Comparison of ENCODE assay signal across 18 cellular contexts in genomic region chr2:112835553-112836535, GRCh38. TPM values are rescaled to one million over a fixed set of nuclear protein-coding genes. Genes with fewer than 3 reads are reported as not detected.
DNase-seq lines count a peak whose midpoint lies in the region; ATAC-seq and TF ChIP-seq lines count a peak whose summit lies in the region.
"Had no signal": no experiment of that assay in that cellular context is flagged by ENCODE, and none has a peak within 500 bp of the region (broad histone marks: within the 10 kb centered on the region; RNA-seq: fewer than 3 reads in every experiment).

No MANE protein-coding gene starts in this region.

- no peak overlapping the region for H2AFZ ChIP-seq in ACC112 (ENCODE audit: low read length, unreplicated experiment)
- H2AFZ ChIP-seq: neural progenitor cell had no signal

- TF ChIP-seq CTCF in HFFc6 (IDR thresholded peaks at IDR 0.05) (no peak), body of pancreas (IDR thresholded peaks at IDR 0.05) (no peak)

- peaks cover 26% of the 10 kb centered on the region; the same call in 1 of the 2 replicates for H3K36me3 Mint-ChIP-seq in HFFc6 (ENCODE audit: low read depth)
- H3K36me3 Mint-ChIP-seq: neural progenitor cell had no signal

- H3K27ac ChIP-seq in ACC112 (ENCODE audit: low read depth, low read length) (peak overlapping the region; percentile 94), body of pancreas (peak overlapping the region in 3 of 4 donors; percentile 19 to 58 (median 52))
- H3K27ac ChIP-seq: neural progenitor cell, right atrium auricular region had no signal

- DNase-seq in HFFc6: no peak
- DNase-seq in body of pancreas: peak in 3 of 4 donors; percentile 43 to 67 (median 54)
- no peak for DNase-seq in left colon
- no peak for DNase-seq in SK-N-DZ (ENCODE audit: low spot score)
- DNase-seq in left lobe of liver (ENCODE audit: low spot score): no peak
- DNase-seq: activated gamma-delta T cell, glutamatergic neuron, immature natural killer cell, NCI-H1417, SHP77, T-helper 2 cell had no signal

- peaks cover 11% of the 10 kb centered on the region; the same call in 1 of the 2 replicates for H3K36me3 ChIP-seq in ACC112 (ENCODE audit: insufficient read depth, low read length)
- H3K36me3 ChIP-seq in body of pancreas (replicated peaks in 1 of 2; ENCODE audit: insufficient read depth in 1 of 2, low read depth in 2 of 2): no peaks in the 10 kb centered on the region
- H3K36me3 ChIP-seq: neural progenitor cell, right atrium auricular region had no signal

- H3K4me3 ChIP-seq in ACC112 (ENCODE audit: low read depth, low read length) (peak overlapping the region; percentile 49), body of pancreas (no peak overlapping the region)
- H3K4me3 ChIP-seq: K562, neural progenitor cell, right atrium auricular region had no signal

- no peaks in the 10 kb centered on the region for H3K27me3 ChIP-seq in ACC112 (ENCODE audit: insufficient read depth, low read length)
- H3K27me3 ChIP-seq in body of pancreas: no peaks in the 10 kb centered on the region
- H3K27me3 ChIP-seq: neural progenitor cell, right atrium auricular region had no signal

- H3K9me3 Mint-ChIP-seq in HFFc6: no peaks in the 10 kb centered on the region
- H3K9me3 Mint-ChIP-seq: immature natural killer cell, neural progenitor cell had no signal

- H3K4me1 Mint-ChIP-seq in HFFc6 (ENCODE audit: low read depth): peaks cover 65% of the 10 kb centered on the region

- peak overlapping the region; percentile 78 for H3K4me3 Mint-ChIP-seq in HFFc6
- H3K4me3 Mint-ChIP-seq: immature natural killer cell, neural progenitor cell had no signal

- intact Hi-C loops in body of pancreas (cut with DNase I): no loop called here
- intact Hi-C loops in left colon (cut with DNase I, micrococcal nuclease): no loop called here

- H3K9me3 ChIP-seq in body of pancreas: no peaks in the 10 kb centered on the region
- H3K9me3 ChIP-seq: right atrium auricular region had no signal

- WGBS in body of pancreas, 2 donors: 59 to 76% methylated on average over 6 of the region's 6 CpGs

- peaks cover 4% of the 10 kb centered on the region for H3K79me2 ChIP-seq in ACC112 (ENCODE audit: control insufficient read depth, insufficient read depth, low read length, unreplicated experiment)

- H3K4me1 ChIP-seq in ACC112 (ENCODE audit: control insufficient read depth, insufficient read depth, low read length, unreplicated experiment): peaks cover 53% of the 10 kb centered on the region
- H3K4me1 ChIP-seq in body of pancreas: peaks cover 27% of the 10 kb centered on the region
- H3K4me1 ChIP-seq: right atrium auricular region had no signal

- peak overlapping the region; percentile 90 for H3K27ac Mint-ChIP-seq in HFFc6
- H3K27ac Mint-ChIP-seq: neural progenitor cell had no signal

- no peaks in the 10 kb centered on the region; the same call in 1 of the 2 replicates for H3K27me3 Mint-ChIP-seq in HFFc6 (ENCODE audit: insufficient read depth)

- no peak for TF ChIP-seq POLR2A in body of pancreas (IDR thresholded peaks at IDR 0.05)

- peak; percentile 70 for ATAC-seq in body of pancreas
- peak; percentile 9 for ATAC-seq in left colon
- ATAC-seq in left lobe of liver: no peak
- ATAC-seq in HG02852 (IDR thresholded peaks at IDR 0.05; ENCODE audit: unreplicated experiment): no peak
- no peak for ATAC-seq in GM18519 (IDR thresholded peaks at IDR 0.05; ENCODE audit: low FRiP score, unreplicated experiment)
- ATAC-seq: K562 had no signal

RNA-seq across cellular contexts. Expression of gene IL1B, which starts 0.7 kb away (rescaled TPM):
- 1 to 10 TPM; 1.3 to 7.7 (median 6.0) TPM for total RNA-seq in HFFc6 (2021; fragmentation: NEBNext Ultra II Directional; extraction: Animal tissue kit (Norgen Biotek cat#: 25700))
- total RNA-seq in body of pancreas (1 to 10 TPM; 1.3 to 2.6 TPM), left colon (1 to 10 TPM; 4.2 to 7.3 TPM), left lobe of liver (not detected)
- not detected in 2 replicates for polyA plus RNA-seq in SK-N-DZ (2014; cell fraction: cytosol; rRNA removed)
- not detected in 2 replicates for polyA plus RNA-seq in SK-N-DZ (2014; cell fraction: nucleus; rRNA removed)
- polyA plus RNA-seq: K562 had no signal

RNA-seq across cellular contexts. Expression of gene IL1A, which starts 51.6 kb away (rescaled TPM):
- total RNA-seq in HFFc6 (2021; fragmentation: NEBNext Ultra II Directional; extraction: Animal tissue kit (Norgen Biotek cat#: 25700)): under 1 TPM in 1 of 6 experiments, not detected in 5; 0.07 TPM
- total RNA-seq in body of pancreas (not detected), left colon (under 1 TPM; 0.12 to 0.17 TPM), left lobe of liver (not detected)
- not detected in 2 replicates for polyA plus RNA-seq in SK-N-DZ (2014; cell fraction: cytosol; rRNA removed)
- polyA plus RNA-seq in SK-N-DZ (2014; cell fraction: nucleus; rRNA removed): not detected in 2 replicates
- total RNA-seq: right atrium auricular region, subcutaneous adipose tissue had no signal
- polyA plus RNA-seq: immature natural killer cell had no signal

Comparison
In these comparisons a context has a peak if more than half of its experiments do, and no peak if none do; other contexts are left out.
1. DNase-seq: peak in body of pancreas (3 of 4); none in HFFc6 (single experiment), left colon (0 of 2), SK-N-DZ (single experiment) and left lobe of liver (single experiment).
2. ATAC-seq: peak in body of pancreas (single experiment) and left colon (single experiment); none in left lobe of liver (single experiment), HG02852 (single experiment) and GM18519 (single experiment).